8 cellular contexts compared by ENCODE assay signal in genomic region chr21:31781737-31782136, GRCh38. TPM values are rescaled to one million over a fixed set of nuclear protein-coding genes. Genes with fewer than 3 reads are reported as not detected.
DNase-seq lines count a peak whose midpoint lies in the region; ATAC-seq, FAIRE-seq and TF ChIP-seq lines count a peak whose summit lies in the region.

No MANE protein-coding gene starts in this region.

- H2AFZ ChIP-seq in PC-3 (ENCODE audit: low read length), result no peak overlapping the region

- no peak for FAIRE-seq in H54 (lab: Jason Lieb, UNC)

- no peak overlapping the region for H3K27ac ChIP-seq in PC-3 (ENCODE audit: low read length)

- CTCF ChIA-PET in PC-3 (lab: Charles Lee), result interaction anchor here (1.9 kb wide), 1 partner anchor 476 kb away, joined by 7 read pairs; no protein-coding TSS in a partner anchor

- peak; percentile 50 for DNase-seq in AG08395 (ENCODE audit: low spot score)
- peak; percentile 46 for DNase-seq in H54 (ENCODE audit: insufficient read length, low spot score)
- DNase-seq in PC-3, result peak; percentile 20
- DNase-seq in left ventricle myocardium superior, result peak; percentile 34
- no peak for DNase-seq in SK-N-DZ (ENCODE audit: low spot score)

- POLR2A ChIA-PET in PC-3 (lab: Charles Lee; ENCODE audit: unreplicated experiment), result no interaction called here

- no peak for TF ChIP-seq POLR2A in H54 (IDR thresholded peaks at IDR 0.05; ENCODE audit: low read depth, low read length)

- no peaks in the 10 kb centered on the region for H3F3A ChIP-seq in PC-3 (ENCODE audit: low read length, unreplicated experiment)

- TF ChIP-seq CTCF in PC-3 (conservative IDR thresholded peaks at IDR 0.05; ENCODE audit: low read depth, low read length), result no peak

- no peaks in the 10 kb centered on the region for H3K9me3 ChIP-seq in PC-3 (ENCODE audit: low read length)

- H3K27me3 ChIP-seq in PC-3 (ENCODE audit: low read length), result no peaks in the 10 kb centered on the region

- BruUV-seq in PC-3 (replicated peaks; lab: Mats Ljungman, UMichigan), result no TSS peak

- no peak overlapping the region for H3K9ac ChIP-seq in PC-3 (ENCODE audit: low read length)

- intact Hi-C loops in PC-3 (cut with micrococcal nuclease) (loop anchor here (1.0 to 10.0 kb wide), 2 partner anchors 477 to 823 kb away; no protein-coding TSS in a partner anchor), left ventricle myocardium superior (cut with micrococcal nuclease) (loop anchor here (10.0 kb wide), 1 partner anchor 473 kb away; no protein-coding TSS in a partner anchor)

- H3K4me2 ChIP-seq in PC-3 (ENCODE audit: low read length), result no peak overlapping the region

- no peaks in the 10 kb centered on the region for H4K20me1 ChIP-seq in PC-3 (ENCODE audit: low read length)

- no peaks in the 10 kb centered on the region for H3K36me3 ChIP-seq in PC-3 (ENCODE audit: low read depth, low read length)

- no peaks in the 10 kb centered on the region for H3K4me1 ChIP-seq in PC-3 (ENCODE audit: insufficient read depth, low read length)

- no peaks in the 10 kb centered on the region for H3K79me2 ChIP-seq in PC-3 (ENCODE audit: low read length)

- H3K9me2 ChIP-seq in PC-3 (replicated peaks; ENCODE audit: low read length), result no peaks in the 10 kb centered on the region

- no peak overlapping the region for H3K4me3 ChIP-seq in PC-3 (ENCODE audit: low read length)

- ATAC-seq in PC-3 (no peak), left ventricle myocardium superior (peak; percentile 55), GM21381 (IDR thresholded peaks at IDR 0.05; ENCODE audit: unreplicated experiment) (no peak), HG03378 (IDR thresholded peaks at IDR 0.05; ENCODE audit: unreplicated experiment) (no peak), HG03469 (IDR thresholded peaks at IDR 0.05; ENCODE audit: unreplicated experiment) (no peak)

RNA-seq across cellular contexts. Expression of gene SCAF4, which starts 49.8 kb away (rescaled TPM):
- 11.2 and 18.2 TPM in 2 replicates for total RNA-seq in PC-3 (2014; rRNA removed)
- total RNA-seq in left ventricle myocardium superior, result 16.7 TPM
- 5.2 TPM in 2 replicates for polyA plus RNA-seq in SK-N-DZ (2014; cell fraction: cytosol; rRNA removed)
- polyA plus RNA-seq in SK-N-DZ (2014; cell fraction: nucleus; rRNA removed), result 6.7 and 23.3 TPM in 2 replicates
